ENCODE assay signal across 31 cellular contexts in the genomic region with DNA sequence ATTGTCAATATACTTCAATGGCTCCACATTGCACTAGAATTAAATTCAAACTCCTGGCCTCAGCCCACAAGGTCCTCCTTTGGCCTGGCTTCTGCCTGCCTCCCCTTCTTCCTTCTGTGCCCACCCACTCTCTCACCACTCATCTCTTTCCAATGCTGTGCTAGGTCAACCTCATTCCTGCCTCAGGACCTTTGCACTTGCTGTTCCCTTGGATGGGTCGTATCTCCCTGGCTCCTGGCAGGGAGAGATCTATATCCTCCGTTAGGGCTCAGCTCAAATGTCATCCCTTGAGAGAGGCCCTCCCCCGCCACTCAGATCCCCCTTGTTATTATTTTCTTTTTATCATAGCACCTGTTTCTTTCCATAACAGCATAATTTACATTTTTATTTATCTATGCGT.
"Had no signal": no experiment of that assay in that cellular context is flagged by ENCODE, and none has a peak within 500 bp of the region (broad histone marks: within the 10 kb centered on the region; RNA-seq: fewer than 3 reads in every experiment).

No MANE protein-coding gene starts in this region.

- H3K9me3 ChIP-seq: neutrophil, ovary, psoas muscle, right lobe of liver, suprapubic skin, testis, transverse colon, upper lobe of right lung, uterus had no signal

- ATAC-seq: naive thymus-derived CD4-positive, alpha-beta T cell; natural killer cell; psoas muscle; right cardiac atrium; right lobe of liver; stimulated activated effector memory CD8-positive, alpha-beta T cell treated with anti-CD3 and anti-CD28 coated beads, Interleukin-12 subunit alpha, Interleukin-12 subunit beta, amount 100 ng/mL, for 72 hours; stimulated activated naive B cell treated with anti-CD40 and anti-IgM and Interleukin-4, amounts not matched to agents 10 μg/mL and 1 μg/mL and 100 μg/mL, for 72 hours; stimulated activated naive CD8-positive, alpha-beta T cell treated with anti-CD3 and anti-CD28 coated beads, Interleukin-15, amount 100 ng/mL, for 72 hours; stimulated activated naive CD8-positive, alpha-beta T cell treated with anti-CD3 and anti-CD28 coated beads, Interleukin-15, Interleukin-2, amounts not matched to agents 100 U/mL and 50 U/mL, for 24 hours; upper lobe of right lung had no signal

- H3K27ac Mint-ChIP-seq: naive thymus-derived CD4-positive, alpha-beta T cell; natural killer cell; nephron; progenitor cell of endocrine pancreas; stimulated activated effector memory CD8-positive, alpha-beta T cell treated with anti-CD3 and anti-CD28 coated beads, Interleukin-12 subunit alpha, Interleukin-12 subunit beta, amount 100 ng/mL, for 72 hours; stimulated activated naive B cell treated with anti-CD40 and anti-IgM and Interleukin-4, amounts not matched to agents 10 μg/mL and 1 μg/mL and 100 μg/mL, for 72 hours; stimulated activated naive CD8-positive, alpha-beta T cell treated with anti-CD3 and anti-CD28 coated beads, Interleukin-15, amount 100 ng/mL, for 72 hours; type B pancreatic cell had no signal

- H3K27ac ChIP-seq: neural progenitor cell, neutrophil, ovary, parathyroid adenoma, psoas muscle, right lobe of liver, sigmoid colon, suprapubic skin, testis, tibial artery, transverse colon, upper lobe of right lung, uterus had no signal

- H3K4me3 ChIP-seq: neural progenitor cell, ovary, psoas muscle, right lobe of liver, sigmoid colon, suprapubic skin, testis, tibial artery, transverse colon, upper lobe of right lung, uterus had no signal

- H3K4me2 ChIP-seq: neural progenitor cell had no signal

- H3K4me1 Mint-ChIP-seq: naive thymus-derived CD4-positive, alpha-beta T cell; natural killer cell; nephron; stimulated activated effector memory CD8-positive, alpha-beta T cell treated with anti-CD3 and anti-CD28 coated beads, Interleukin-12 subunit alpha, Interleukin-12 subunit beta, amount 100 ng/mL, for 72 hours; stimulated activated naive B cell treated with anti-CD40 and anti-IgM and Interleukin-4, amounts not matched to agents 10 μg/mL and 1 μg/mL and 100 μg/mL, for 72 hours; stimulated activated naive CD8-positive, alpha-beta T cell treated with anti-CD3 and anti-CD28 coated beads, Interleukin-15, amount 100 ng/mL, for 72 hours had no signal

- H3K4me3 Mint-ChIP-seq: naive thymus-derived CD4-positive, alpha-beta T cell; natural killer cell; nephron; neural progenitor cell; stimulated activated effector memory CD8-positive, alpha-beta T cell treated with anti-CD3 and anti-CD28 coated beads, Interleukin-12 subunit alpha, Interleukin-12 subunit beta, amount 100 ng/mL, for 72 hours; stimulated activated naive B cell treated with anti-CD40 and anti-IgM and Interleukin-4, amounts not matched to agents 10 μg/mL and 1 μg/mL and 100 μg/mL, for 72 hours; stimulated activated naive CD8-positive, alpha-beta T cell treated with anti-CD3 and anti-CD28 coated beads, Interleukin-15, amount 100 ng/mL, for 72 hours; type B pancreatic cell had no signal

- H2AFZ ChIP-seq: neural progenitor cell, parathyroid adenoma had no signal

- H3K4me1 ChIP-seq: parathyroid adenoma, psoas muscle, right lobe of liver, sigmoid colon, suprapubic skin, testis, tibial artery, transverse colon, upper lobe of right lung, uterus had no signal

- H3K36me3 ChIP-seq: neural progenitor cell, neutrophil, ovary, right lobe of liver, sigmoid colon, suprapubic skin, tibial artery, transverse colon, upper lobe of right lung, uterus had no signal

- H3K36me3 Mint-ChIP-seq: natural killer cell; neural progenitor cell; stimulated activated effector memory CD8-positive, alpha-beta T cell treated with anti-CD3 and anti-CD28 coated beads, Interleukin-12 subunit alpha, Interleukin-12 subunit beta, amount 100 ng/mL, for 72 hours; stimulated activated naive B cell treated with anti-CD40 and anti-IgM and Interleukin-4, amounts not matched to agents 10 μg/mL and 1 μg/mL and 100 μg/mL, for 72 hours; type B pancreatic cell had no signal

- H3K9me3 Mint-ChIP-seq: natural killer cell, nephron had no signal

- FAIRE-seq: small intestine had no signal

- H3K9ac ChIP-seq: neural progenitor cell, parathyroid adenoma had no signal

- H3K27me3 ChIP-seq: neural progenitor cell, ovary, right lobe of liver, testis, uterus had no signal

- H3K79me2 ChIP-seq: parathyroid adenoma had no signal

- DNase-seq: naive thymus-derived CD4-positive, alpha-beta T cell; natural killer cell; nucleus accumbens; ovary; posterior cingulate gyrus; psoas muscle; right cardiac atrium; right lobe of liver; sigmoid colon; small intestine; stimulated activated CD4-positive, alpha-beta T cell treated with anti-CD3 and anti-CD28 coated beads, Interleukin-15, amount 100 ng/mL, for 24 hours; stimulated activated CD4-positive, alpha-beta T cell treated with anti-CD3 and anti-CD28 coated beads, Interleukin-2, amount 100 ng/mL, for 24 hours; stimulated activated CD4-positive, alpha-beta T cell treated with anti-CD3 and anti-CD28 coated beads, Interleukin-2, amount 100 ng/mL, for 48 hours; stimulated activated CD4-positive, alpha-beta T cell treated with anti-CD3 and anti-CD28 coated beads, Interleukin-4, amount 100 ng/mL, for 24 hours; stimulated activated naive B cell treated with anti-CD40 and anti-IgM and Interleukin-4, amounts not matched to agents 10 μg/mL and 1 μg/mL and 100 μg/mL, for 72 hours; stimulated activated naive CD8-positive, alpha-beta T cell treated with anti-CD3 and anti-CD28 coated beads, Interleukin-15, amount 100 ng/mL, for 72 hours; stimulated activated naive CD8-positive, alpha-beta T cell treated with anti-CD3 and anti-CD28 coated beads, Interleukin-15, Interleukin-2, amounts not matched to agents 100 U/mL and 50 U/mL, for 24 hours; substantia nigra; testis; tibial artery; transverse colon; upper lobe of right lung; uterus had no signal
